Comparison of ENCODE assay signal across 29 cellular contexts in genomic region chr10:119125942-119126341, GRCh38.
"Had no signal": no experiment of that assay in that cellular context is flagged by ENCODE, and none has a peak within 500 bp of the region (broad histone marks: within the 10 kb centered on the region; RNA-seq: fewer than 3 reads in every experiment).

No MANE protein-coding gene starts in this region.

- ATAC-seq: left colon; left lung; lower lobe of right lung; naive thymus-derived CD8-positive, alpha-beta T cell; pancreas; right cardiac atrium; sciatic nerve; stimulated activated memory B cell treated with anti-CD40 and anti-IgM and Interleukin-4, amounts not matched to agents 10 μg/mL and 1 μg/mL and 100 μg/mL, for 72 hours; stimulated activated naive CD8-positive, alpha-beta T cell treated with anti-CD3 and anti-CD28 coated beads, Interleukin-15, amount 100 ng/mL, for 72 hours had no signal

- H3K4me3 Mint-ChIP-seq: naive thymus-derived CD8-positive, alpha-beta T cell; nephron; neural crest cell; stimulated activated memory B cell treated with anti-CD40 and anti-IgM and Interleukin-4, amounts not matched to agents 10 μg/mL and 1 μg/mL and 100 μg/mL, for 72 hours; stimulated activated naive CD8-positive, alpha-beta T cell treated with anti-CD3 and anti-CD28 coated beads, Interleukin-15, amount 100 ng/mL, for 72 hours; type B pancreatic cell had no signal

- H3K27me3 Mint-ChIP-seq: naive thymus-derived CD8-positive, alpha-beta T cell; stimulated activated memory B cell treated with anti-CD40 and anti-IgM and Interleukin-4, amounts not matched to agents 10 μg/mL and 1 μg/mL and 100 μg/mL, for 72 hours; stimulated activated naive CD8-positive, alpha-beta T cell treated with anti-CD3 and anti-CD28 coated beads, Interleukin-15, amount 100 ng/mL, for 72 hours; type B pancreatic cell had no signal

- H3K36me3 ChIP-seq: prostate gland, uterus had no signal

- DNase-seq: hippocampal formation; left colon; left lung; lower lobe of right lung; mammary epithelial cell; mesenchymal stem cell; naive thymus-derived CD8-positive, alpha-beta T cell; nucleus accumbens; posterior cingulate gyrus; retina; right cardiac atrium; stimulated activated CD4-positive, alpha-beta T cell treated with anti-CD3 and anti-CD28 coated beads, Interleukin-12 subunit alpha, Interleukin-12 subunit beta, amount 100 ng/mL, for 4 hours; stimulated activated CD4-positive, alpha-beta T cell treated with anti-CD3 and anti-CD28 coated beads, Interleukin-15, amount 100 ng/mL, for 24 hours; stimulated activated CD4-positive, alpha-beta T cell treated with anti-CD3 and anti-CD28 coated beads, Interleukin-2, amount 100 ng/mL, for 24 hours; stimulated activated CD4-positive, alpha-beta T cell treated with anti-CD3 and anti-CD28 coated beads, Interleukin-4, amount 100 ng/mL, for 1 hour; stimulated activated naive CD4-positive, alpha-beta T cell treated with Interleukin-2 at 50 U/mL for 16 hours; stimulated activated naive CD8-positive, alpha-beta T cell treated with anti-CD3 and anti-CD28 coated beads, Interleukin-15, amount 100 ng/mL, for 72 hours; substantia nigra; uterus had no signal

- H3K4me3 ChIP-seq: left lung, lower lobe of right lung, pancreas, prostate gland, skin epidermis, tibial nerve, uterus had no signal

- FAIRE-seq: keratinocyte, pancreas had no signal

- H3K27ac Mint-ChIP-seq: naive thymus-derived CD8-positive, alpha-beta T cell; nephron; stimulated activated memory B cell treated with anti-CD40 and anti-IgM and Interleukin-4, amounts not matched to agents 10 μg/mL and 1 μg/mL and 100 μg/mL, for 72 hours; stimulated activated naive CD8-positive, alpha-beta T cell treated with anti-CD3 and anti-CD28 coated beads, Interleukin-15, amount 100 ng/mL, for 72 hours; type B pancreatic cell had no signal

- H3K9me3 Mint-ChIP-seq: naive thymus-derived CD8-positive, alpha-beta T cell; nephron; stimulated activated naive CD8-positive, alpha-beta T cell treated with anti-CD3 and anti-CD28 coated beads, Interleukin-15, amount 100 ng/mL, for 72 hours; type B pancreatic cell had no signal

- H3K4me1 Mint-ChIP-seq: nephron, neural crest cell had no signal

- H3K4me1 ChIP-seq: pancreas, prostate gland, uterus had no signal

- H3K9me3 ChIP-seq: left lung, lower lobe of right lung, pancreas, prostate gland, tibial nerve, uterus had no signal

- H3K27me3 ChIP-seq: left lung, pancreas, tibial nerve, uterus had no signal

- H3K27ac ChIP-seq: left lung, lower lobe of right lung, pancreas, prostate gland, skin epidermis, tibial nerve, uterus had no signal
